Comparison of ENCODE assay signal across 10 cellular contexts in genomic region chr5:157860898-157861894, GRCh38. TPM values are rescaled to one million over a fixed set of nuclear protein-coding genes. Genes with fewer than 3 reads are reported as not detected.
DNase-seq lines count a peak whose midpoint lies in the region; ATAC-seq and TF ChIP-seq lines count a peak whose summit lies in the region.
"Had no signal": no experiment of that assay in that cellular context is flagged by ENCODE, and none has a peak within 500 bp of the region (broad histone marks: within the 10 kb centered on the region; RNA-seq: fewer than 3 reads in every experiment).

No MANE protein-coding gene starts in this region.

- peak; percentile 20 to 23 for DNase-seq in stimulated activated CD4-positive, alpha-beta T cell treated with anti-CD3 and anti-CD28 coated beads, Interleukin-2, amount 100 ng/mL, for 24 hours
- DNase-seq in stimulated activated CD4-positive, alpha-beta T cell treated with anti-CD3 and anti-CD28 coated beads, Interleukin-12 subunit alpha, Interleukin-12 subunit beta, amount 100 ng/mL, for 4 hours: no peak
- DNase-seq in activated B cell treated with CpG ODN at 0.5 μM for 24 hours: no peak
- DNase-seq in type B pancreatic cell (ENCODE audit: extremely low spot score, unreplicated experiment): no peak
- no peak for DNase-seq in SW480 (ENCODE audit: low spot score)
- DNase-seq in COLO829 (ENCODE audit: low spot score): no peak
- DNase-seq in AG08396 (ENCODE audit: low spot score): no peak
- DNase-seq: amniotic stem cell, COR-L47 had no signal

- POLR2A ChIA-PET in activated B cell treated with CpG ODN at 0.5 μM for 24 hours (lab: Charles Lee): interaction anchor here (0.5 to 2.2 kb wide), 11 partner anchors 9 to 1430 kb away, joined by 3 to 15 read pairs (median 4); no protein-coding TSS in a partner anchor

- intact Hi-C loops in activated B cell treated with CpG ODN at 0.5 μM for 24 hours (cut with micrococcal nuclease): no loop called here

- TF ChIP-seq CTCF in activated B cell treated with CpG ODN at 0.5 μM for 24 hours (IDR thresholded peaks at IDR 0.05): no peak
- no peak for TF ChIP-seq CTCF in type B pancreatic cell (conservative IDR thresholded peaks at IDR 0.05)

- ATAC-seq in HG02938 (IDR thresholded peaks at IDR 0.05; ENCODE audit: unreplicated experiment): peak; percentile 60
- peak; percentile 63 for ATAC-seq in activated B cell treated with CpG ODN at 0.5 μM for 24 hours (ENCODE audit: low read depth)

- H3K27ac Mint-ChIP-seq in activated B cell treated with CpG ODN at 0.5 μM for 24 hours (peak overlapping the region; percentile 84), type B pancreatic cell (peak overlapping the region; percentile 57)

- H3K27me3 Mint-ChIP-seq in activated B cell treated with CpG ODN at 0.5 μM for 24 hours (no peaks in the 10 kb centered on the region), type B pancreatic cell (no peaks in the 10 kb centered on the region)

- H3K36me3 Mint-ChIP-seq in activated B cell treated with CpG ODN at 0.5 μM for 24 hours (ENCODE audit: low read depth) (peaks cover 7% of the 10 kb centered on the region), type B pancreatic cell (no peaks in the 10 kb centered on the region)

- H3K9me3 Mint-ChIP-seq in activated B cell treated with CpG ODN at 0.5 μM for 24 hours (no peaks in the 10 kb centered on the region), type B pancreatic cell (no peaks in the 10 kb centered on the region)

- H3K4me1 Mint-ChIP-seq in activated B cell treated with CpG ODN at 0.5 μM for 24 hours (peaks cover 54% of the 10 kb centered on the region), type B pancreatic cell (ENCODE audit: unreplicated experiment) (peaks cover 15% of the 10 kb centered on the region)

- H3K4me3 Mint-ChIP-seq in activated B cell treated with CpG ODN at 0.5 μM for 24 hours: peak overlapping the region; percentile 67
- H3K4me3 Mint-ChIP-seq in type B pancreatic cell: peak overlapping the region; percentile 66

- CTCF ChIA-PET in activated B cell treated with CpG ODN at 0.5 μM for 24 hours (lab: Charles Lee): interaction anchor here (2.6 kb wide), 1 partner anchor 87 kb away, joined by 7 read pairs; no protein-coding TSS in a partner anchor

RNA-seq across cellular contexts. Expression of gene CLINT1, which starts 2.3 kb away (rescaled TPM):
- 92.4 and 105 TPM in 2 replicates for total RNA-seq in activated B cell treated with CpG ODN at 0.5 μM for 24 hours
- total RNA-seq in type B pancreatic cell (ENCODE audit: low replicate concordance): 81.8 and 88.8 TPM in 2 replicates

Comparison
In these comparisons a context has a peak if more than half of its experiments do, and no peak if none do; other contexts are left out.
1. DNase-seq: peak in stimulated activated CD4-positive, alpha-beta T cell treated with anti-CD3 and anti-CD28 coated beads, Interleukin-2, amount 100 ng/mL, for 24 hours (2 of 2); none in stimulated activated CD4-positive, alpha-beta T cell treated with anti-CD3 and anti-CD28 coated beads, Interleukin-12 subunit alpha, Interleukin-12 subunit beta, amount 100 ng/mL, for 4 hours (single experiment), activated B cell treated with CpG ODN at 0.5 μM for 24 hours (single experiment), type B pancreatic cell (single experiment), SW480 (single experiment), COLO829 (single experiment) and AG08396 (single experiment).